Comparison of ENCODE assay signal across 8 cellular contexts in genomic region chr2:190648289-190649034, GRCh38. TPM values are rescaled to one million over a fixed set of nuclear protein-coding genes. Genes with fewer than 3 reads are reported as not detected.
DNase-seq lines count a peak whose midpoint lies in the region; ATAC-seq and TF ChIP-seq lines count a peak whose summit lies in the region.

No MANE protein-coding gene starts in this region.

- peak overlapping the region; percentile 51 for H3K4me3 ChIP-seq in epithelial cell of esophagus (ENCODE audit: low read length)

- ATAC-seq in GM19468 (IDR thresholded peaks at IDR 0.05; ENCODE audit: extremely low read depth, unreplicated experiment): peak; percentile 64

- DNase-seq in COLO829 (ENCODE audit: low spot score): peak; percentile 75
- peak; percentile 78 for DNase-seq in HT-29 (ENCODE audit: low spot score)
- DNase-seq in NOMO-1 treated with dmso at 0.1 percent for 144 hours (lab: John Stamatoyannopoulos, UW; ENCODE audit: unreplicated experiment): peak; percentile 64
- peak; percentile 92 for DNase-seq in activated T-cell treated with anti-CD3 and anti-CD28 coated beads for 1 hour (ENCODE audit: low read depth)
- peak; percentile 89 for DNase-seq in epithelial cell of esophagus (ENCODE audit: low read depth)
- peak; percentile 81 for DNase-seq in mucosa of gallbladder (ENCODE audit: low spot score)
- peak; percentile 82 to 83 for DNase-seq in stimulated activated CD8-positive, alpha-beta memory T cell treated with anti-CD3 and anti-CD28 coated beads, Interleukin-4, amount 100 ng/mL, for 1 hour (ENCODE audit: low read depth in 2 of 2, low spot score in 1 of 2)

- no peak for TF ChIP-seq CTCF in epithelial cell of esophagus (IDR thresholded peaks at IDR 0.05; ENCODE audit: insufficient read depth, low read depth, low read length, missing control alignments)

RNA-seq across cellular contexts. Expression of gene NAB1, which starts 0.4 kb away (rescaled TPM):
- total RNA-seq in HT-29 (2014; rRNA removed; shearing (Covaris generic)): 26.7 and 28.6 TPM in 2 replicates
- 29.9 TPM for total RNA-seq in mucosa of gallbladder

Comparison
In these comparisons a context has a peak if more than half of its experiments do, and no peak if none do; other contexts are left out.
1. Peak in every context shown above with its lines: DNase-seq, ATAC-seq and H3K4me3 ChIP-seq.